3 cellular contexts compared by ENCODE assay signal in genomic region chr17:44777394-44778348, GRCh38.
A peak's percentile ranks its signal among the peaks of the same experiment; 100 is the strongest.
TF ChIP-seq lines count a peak whose summit lies in the region.

No MANE protein-coding gene starts in this region.

TF ChIP-seq in SK-N-SH, 30 proteins besides CTCF, POLR2A, EP300 and RAD21:
- TF ChIP-seq RFX5 (IDR thresholded peaks at IDR 0.05; ENCODE audit: low read length) (no peak), TEAD4 (IDR thresholded peaks at IDR 0.05; ENCODE audit: borderline replicate concordance, insufficient read depth) (no peak), ZBTB33 (IDR thresholded peaks at IDR 0.05; ENCODE audit: borderline replicate concordance, low read depth) (no peak), FOXM1 (IDR thresholded peaks at IDR 0.05; ENCODE audit: low read depth) (no peak), SIN3A (IDR thresholded peaks at IDR 0.05; ENCODE audit: borderline replicate concordance, low read depth, low read length) (no peak), PBX3 (IDR thresholded peaks at IDR 0.05) (no peak), NRF1 (IDR thresholded peaks at IDR 0.05; ENCODE audit: low read depth, low read length) (no peak), RXRA (IDR thresholded peaks at IDR 0.05; ENCODE audit: borderline replicate concordance, low read depth) (no peak), EZH2phosphoT487 (IDR thresholded peaks at IDR 0.05; ENCODE audit: borderline replicate concordance, low read depth) (no peak), SMC3 (IDR thresholded peaks at IDR 0.05; ENCODE audit: low read depth, low read length) (no peak), MEF2A (IDR thresholded peaks at IDR 0.05; ENCODE audit: borderline replicate concordance, low read depth) (no peak), USF1 (IDR thresholded peaks at IDR 0.05; ENCODE audit: borderline replicate concordance, low read depth) (no peak), CHD2 (IDR thresholded peaks at IDR 0.05; ENCODE audit: low read length, partially characterized antibody) (no peak), NFIC (IDR thresholded peaks at IDR 0.05; ENCODE audit: borderline replicate concordance) (no peak), GATA2 (CRISPR knock-in tag; IDR thresholded peaks at IDR 0.05) (no peak)

TF ChIP-seq in SK-N-SH treated with all-trans-retinoic acid at 6 μM for 48 hours, 23 proteins besides CTCF, POLR2A, EP300 and RAD21:
- TF ChIP-seq ESRRG (CRISPR knock-in tag; IDR thresholded peaks at IDR 0.05) (no peak), ISL1 (CRISPR knock-in tag; IDR thresholded peaks at IDR 0.05) (no peak), BACH2 (CRISPR knock-in tag; IDR thresholded peaks at IDR 0.05; ENCODE audit: borderline replicate concordance) (no peak), ZNF8 (CRISPR knock-in tag; IDR thresholded peaks at IDR 0.05) (no peak), ARNTL (CRISPR knock-in tag; IDR thresholded peaks at IDR 0.05; ENCODE audit: borderline replicate concordance, low read depth) (no peak)

TF ChIP-seq in K562, 482 proteins besides CTCF, POLR2A, EP300 and RAD21:
- no peak for TF ChIP-seq ZEB2 (IDR thresholded peaks at IDR 0.05)
- no peak for TF ChIP-seq ZNF586 (CRISPR knock-in tag; conservative IDR thresholded peaks at IDR 0.05)
- TF ChIP-seq ZBTB49 (CRISPR knock-in tag; IDR thresholded peaks at IDR 0.05; ENCODE audit: borderline replicate concordance), result no peak
- TF ChIP-seq ZNF253 (CRISPR knock-in tag; conservative IDR thresholded peaks at IDR 0.05), result no peak
- 0 out of 2 replicates have a peak, but pooled peaks have one; percentile 24 for TF ChIP-seq USF1 (CRISPR knock-in tag; IDR thresholded peaks at IDR 0.05)
- no peak for TF ChIP-seq BCOR (IDR thresholded peaks at IDR 0.05)
TF ChIP-seq in K562: peak in this region for 1.
